In the genomic region with DNA sequence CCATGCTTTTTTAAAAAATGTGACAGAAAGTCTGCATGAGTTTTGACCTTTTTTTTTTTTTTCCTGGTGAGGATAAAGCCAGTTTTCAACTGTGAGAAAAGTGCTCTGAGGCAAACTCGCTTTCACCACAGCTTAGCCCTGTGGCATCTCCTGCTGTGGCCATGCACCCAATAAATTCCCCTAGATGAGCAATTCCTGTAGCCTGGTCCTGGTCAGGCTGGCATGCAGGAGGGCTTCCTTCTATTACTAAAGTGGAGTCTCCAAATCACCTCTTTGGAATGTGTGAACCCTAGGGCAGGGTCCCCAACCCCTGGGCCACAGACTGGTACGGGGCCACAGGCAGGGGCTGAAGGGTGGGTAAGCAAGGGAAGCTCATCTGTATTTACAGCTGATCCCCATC, we compare ENCODE assay signal across 18 cellular contexts.
DNase-seq lines count a peak whose midpoint lies in the region; ATAC-seq and TF ChIP-seq lines count a peak whose summit lies in the region.
"Had no signal": no experiment of that assay in that cellular context is flagged by ENCODE, and none has a peak within 500 bp of the region (broad histone marks: within the 10 kb centered on the region; RNA-seq: fewer than 3 reads in every experiment).

No MANE protein-coding gene starts in this region.

- TF ChIP-seq CTCF in HFFc6 (IDR thresholded peaks at IDR 0.05): no peak

- POLR2A ChIA-PET in HEK293T (lab: Yijun Ruan, JAX): no interaction called here

- no peaks in the 10 kb centered on the region for H3K27me3 Mint-ChIP-seq in HFFc6 (ENCODE audit: insufficient read depth)

- H3K36me3 Mint-ChIP-seq in HFFc6 (ENCODE audit: low read depth): peaks cover 15% of the 10 kb centered on the region
- H3K36me3 Mint-ChIP-seq: CD8-positive, alpha-beta T cell had no signal

- H3K4me1 Mint-ChIP-seq in HFFc6 (ENCODE audit: low read depth): peaks cover 36% of the 10 kb centered on the region

- H3K27ac Mint-ChIP-seq in HFFc6: peak overlapping the region; percentile 35; the same call in 1 of the 2 replicates
- H3K27ac Mint-ChIP-seq: B cell; CD8-positive, alpha-beta T cell; H9 had no signal

- H3K9me3 Mint-ChIP-seq in HFFc6: no peaks in the 10 kb centered on the region; the same call in 1 of the 2 replicates
- H3K9me3 Mint-ChIP-seq: CD8-positive, alpha-beta T cell had no signal

- ATAC-seq in HG03520 (IDR thresholded peaks at IDR 0.05; ENCODE audit: unreplicated experiment) (no peak), GM21381 (IDR thresholded peaks at IDR 0.05; ENCODE audit: unreplicated experiment) (no peak)
- ATAC-seq: CD8-positive, alpha-beta T cell had no signal

- CTCF ChIA-PET in HEK293T (lab: Yijun Ruan, JAX): interaction anchor here (0.6 kb wide), 1 partner anchor 9 kb away, joined by 3 read pairs; no protein-coding TSS in a partner anchor

- H3K4me3 Mint-ChIP-seq in HFFc6: no peak overlapping the region
- H3K4me3 Mint-ChIP-seq: CD8-positive, alpha-beta T cell; H9 had no signal

- peak; percentile 79 for DNase-seq in EH (ENCODE audit: low read depth)
- DNase-seq in HFFc6: peak; percentile 6
- peak; percentile 52 for DNase-seq in RPMI7951 (ENCODE audit: low read depth)
- peak; percentile 68 for DNase-seq in islet precursor cell
- DNase-seq in HEK293T (ENCODE audit: extremely low spot score): no peak
- no peak for DNase-seq in UCSD-AML1 (lab: John Stamatoyannopoulos, UW; ENCODE audit: unreplicated experiment)
- DNase-seq: CD8-positive, alpha-beta T cell; DMS79; GF-D8; H9; NCI-H1092; NCI-H146; NCI-H2081; NCI-H524; SHP77 treated with DMSO at 0.1 percent for 48 hours had no signal

TF ChIP-seq in HEK293T, 16 proteins besides CTCF, POLR2A, EP300 and RAD21:
- no peak for TF ChIP-seq SP1 (IDR thresholded peaks at IDR 0.05)
- no peak for TF ChIP-seq FOXK2 (IDR thresholded peaks at IDR 0.05)
- no peak for TF ChIP-seq NFRKB (IDR thresholded peaks at IDR 0.05)
- no peak for TF ChIP-seq SUZ12 (IDR thresholded peaks at IDR 0.05)
- no peak for TF ChIP-seq L3MBTL2 (conservative IDR thresholded peaks at IDR 0.05)
- no peak for TF ChIP-seq ARNT (IDR thresholded peaks at IDR 0.05)
- TF ChIP-seq LEF1 (IDR thresholded peaks at IDR 0.05; ENCODE audit: borderline replicate concordance): no peak
- TF ChIP-seq TARDBP (IDR thresholded peaks at IDR 0.05): no peak
- TF ChIP-seq HDGF (IDR thresholded peaks at IDR 0.05; ENCODE audit: borderline replicate concordance): no peak
- TF ChIP-seq BHLHE40 (IDR thresholded peaks at IDR 0.05; ENCODE audit: borderline replicate concordance): no peak
- TF ChIP-seq CTBP1 (IDR thresholded peaks at IDR 0.05; ENCODE audit: borderline replicate concordance): no peak
- TF ChIP-seq ZNF384 (IDR thresholded peaks at IDR 0.05): no peak
- TF ChIP-seq ELF4 (IDR thresholded peaks at IDR 0.05): no peak
- no peak for TF ChIP-seq FOXA1 (IDR thresholded peaks at IDR 0.05)
- no peak for TF ChIP-seq PKNOX1 (IDR thresholded peaks at IDR 0.05)
- TF ChIP-seq FOXM1 (IDR thresholded peaks at IDR 0.05; ENCODE audit: borderline replicate concordance): no peak

Comparison
In these comparisons a context has a peak if more than half of its experiments do, and no peak if none do; other contexts are left out.
1. DNase-seq: peak in EH (single experiment), HFFc6 (single experiment), RPMI7951 (single experiment) and islet precursor cell (single experiment); none in HEK293T (single experiment) and UCSD-AML1 (single experiment).